9 cellular contexts compared by ENCODE assay signal in the genomic region with DNA sequence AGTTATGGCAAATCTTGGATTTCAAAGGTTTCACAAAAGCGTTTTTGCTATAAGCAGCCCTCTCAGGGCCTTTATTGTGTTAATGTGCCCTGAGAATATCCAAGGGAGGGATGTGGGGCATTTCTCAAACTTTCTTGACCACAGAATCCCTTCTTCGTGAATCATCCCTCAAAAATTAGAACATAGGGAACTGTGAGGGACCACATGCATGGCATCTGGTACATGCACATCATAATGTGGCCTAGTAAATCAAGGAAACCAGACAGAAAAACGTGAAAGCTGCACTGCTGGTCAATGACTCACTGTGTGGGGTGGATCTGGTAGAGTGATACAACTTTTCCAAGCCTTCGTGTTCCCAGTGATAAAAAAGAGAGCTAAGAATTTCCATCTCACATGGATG. TPM values are rescaled to one million over a fixed set of nuclear protein-coding genes. Genes with fewer than 3 reads are reported as not detected.
DNase-seq lines count a peak whose midpoint lies in the region; ATAC-seq and TF ChIP-seq lines count a peak whose summit lies in the region.
"Had no signal": no experiment of that assay in that cellular context is flagged by ENCODE, and none has a peak within 500 bp of the region (broad histone marks: within the 10 kb centered on the region; RNA-seq: fewer than 3 reads in every experiment).

No MANE protein-coding gene starts in this region.

- no CpG with 5 or more reads among the region's 4 CpGs for WGBS in IMR-90 (ENCODE audit: extremely low coverage in 2 of 2, insufficient read length in 1 of 2), 2 experiments

- in situ Hi-C loops in IMR-90 (cut with MboI; ENCODE audit: low sequenced_read_pairs) = no loop called here

- no peak; the same call in 1 of the 2 replicates for TF ChIP-seq POLR2A in IMR-90 (IDR thresholded peaks at IDR 0.05; ENCODE audit: low read depth, low read length)

- H3K14ac ChIP-seq in IMR-90 (replicated peaks; ENCODE audit: low read depth, low read length) = peak overlapping the region; percentile 91; the same call in 1 of the 2 replicates

- no peak overlapping the region for H2AFZ ChIP-seq in IMR-90 (replicated peaks; ENCODE audit: low read length, poor library complexity)

- no peak overlapping the region; the same call in 1 of the 2 replicates for H2AK5ac ChIP-seq in IMR-90 (ENCODE audit: low read depth, low read length)

- dilution Hi-C loops in IMR-90 (cut with HindIII; ENCODE audit: low sequenced_read_pairs, unreplicated experiment) = no loop called here

- DNase-seq in EH (ENCODE audit: low read depth) = peak; percentile 99
- DNase-seq in IMR-90 = peak; percentile 100
- DNase-seq in brain pericyte (ENCODE audit: low read depth, low spot score) = peak; percentile 49
- DNase-seq in myocyte (ENCODE audit: low read depth) = peak; percentile 97
- DNase-seq in right atrium auricular region (ENCODE audit: low spot score) = no peak
- DNase-seq: NCI-H1436 had no signal

- H3K56ac ChIP-seq in IMR-90 (ENCODE audit: extremely low read depth, insufficient read depth, low read length) = no peak overlapping the region

- H3K4me2 ChIP-seq in IMR-90 (ENCODE audit: low read depth, low read length) = peak overlapping the region; percentile 11; the same call in 1 of the 2 replicates

- H2AK9ac ChIP-seq in IMR-90 (replicated peaks; ENCODE audit: low read depth, low read length, poor library complexity) = no peak overlapping the region

- intact Hi-C loops in IMR-90 (cut with micrococcal nuclease) = loop anchor here (1.0 kb wide), 1 partner anchor 153 kb away; no protein-coding TSS in a partner anchor

- H3K4me1 ChIP-seq in IMR-90 (ENCODE audit: control insufficient read depth, insufficient read depth, low read length) (peaks cover 10% of the 10 kb centered on the region), right atrium auricular region (no peaks in the 10 kb centered on the region)

- CTCF ChIA-PET in IMR-90 (lab: Yijun Ruan, JAX) = no interaction called here

- H3K18ac ChIP-seq in IMR-90 (ENCODE audit: low read depth, low read length) = no peak overlapping the region

- H3K23ac ChIP-seq in IMR-90 (ENCODE audit: low read depth, low read length) = 0 out of 2 replicates have a peak overlapping the region, but pooled peaks have one; percentile 63

- peak overlapping the region; percentile 28 for H2BK5ac ChIP-seq in IMR-90 (ENCODE audit: low read depth, low read length, poor library complexity, severe bottlenecking)

- H3K36me3 ChIP-seq in IMR-90 (ENCODE audit: control insufficient read depth, insufficient read depth, low read length) (peaks cover 38% of the 10 kb centered on the region), right atrium auricular region (peaks cover 75% of the 10 kb centered on the region)

- H4K8ac ChIP-seq in IMR-90 (ENCODE audit: low read depth in 2 of 2, low read length in 2 of 2) = peak overlapping the region in 1 of 2 experiments; percentile 65; a peak in 1 of 4 replicates

- H3K27ac ChIP-seq in IMR-90 (ENCODE audit: insufficient read depth, low read length) (peak overlapping the region; percentile 48; the same call in 1 of the 2 replicates), right atrium auricular region (no peak overlapping the region)

- TF ChIP-seq RAD21 in IMR-90 (IDR thresholded peaks at IDR 0.05; ENCODE audit: low read length) = no peak

- peaks cover 0 to 8% of the 10 kb centered on the region in 2 experiments; a peak in 3 of 4 replicates for H3K79me1 ChIP-seq in IMR-90 (ENCODE audit: low read depth in 1 of 2, low read length in 2 of 2)

- peaks cover 8% of the 10 kb centered on the region; the same call in 1 of the 2 replicates for H4K20me1 ChIP-seq in IMR-90 (ENCODE audit: insufficient read depth, low read length)

- H3K4me3 ChIP-seq in IMR-90 (ENCODE audit: insufficient read depth, low read depth, low read length) (no peak overlapping the region), right atrium auricular region (no peak overlapping the region)

- peak overlapping the region; percentile 86 for H2BK20ac ChIP-seq in IMR-90 (ENCODE audit: low read depth, low read length)

- POLR2A ChIA-PET in IMR-90 (lab: Charles Lee; ENCODE audit: unreplicated experiment) = no interaction called here

- ATAC-seq in IMR-90 (ENCODE audit: low read depth) (peak; percentile 94), HG03442 (IDR thresholded peaks at IDR 0.05; ENCODE audit: unreplicated experiment) (no peak), HG03378 (IDR thresholded peaks at IDR 0.05; ENCODE audit: unreplicated experiment) (no peak), GM21528 (IDR thresholded peaks at IDR 0.05; ENCODE audit: low FRiP score, unreplicated experiment) (no peak)

- no peak for TF ChIP-seq CTCF in IMR-90 (conservative IDR thresholded peaks at IDR 0.05; ENCODE audit: low read depth, low read length)
- no peak for TF ChIP-seq CTCF in right atrium auricular region (IDR thresholded peaks at IDR 0.05)

- H2BK120ac ChIP-seq in IMR-90 (ENCODE audit: low read depth, low read length) = peak overlapping the region; percentile 83

- H3K9me1 ChIP-seq in IMR-90 (ENCODE audit: insufficient read depth, low read length) = peaks cover 12% of the 10 kb centered on the region

- H3K27me3 ChIP-seq in IMR-90 (ENCODE audit: control insufficient read depth, insufficient read depth, low read length) (no peaks in the 10 kb centered on the region), right atrium auricular region (no peaks in the 10 kb centered on the region)

- H3K9ac ChIP-seq in IMR-90 (ENCODE audit: low read depth, low read length) = no peak overlapping the region

- no TSS peak for BruUV-seq in IMR-90 (replicated peaks; lab: Mats Ljungman, UMichigan)

- no peak overlapping the region for H4K5ac ChIP-seq in IMR-90 (ENCODE audit: low read depth, low read length)

- H3K4ac ChIP-seq in IMR-90 (ENCODE audit: low read depth, low read length) = peak overlapping the region; percentile 94

- H4K91ac ChIP-seq in IMR-90 (ENCODE audit: insufficient read depth, low read depth, low read length) = peak overlapping the region; percentile 72; the same call in 1 of the 2 replicates

- 0 out of 3 replicates have a peak overlapping the region, but pooled peaks have one; percentile 35 for H2BK15ac ChIP-seq in IMR-90 (ENCODE audit: low read depth, low read length)

- H3K9me3 ChIP-seq in IMR-90 (ENCODE audit: control insufficient read depth, insufficient read depth, low read length) (no peaks in the 10 kb centered on the region), right atrium auricular region (no peaks in the 10 kb centered on the region)

TF ChIP-seq in IMR-90, 13 proteins besides CTCF, POLR2A, EP300 and RAD21:
- TF ChIP-seq BHLHE40 (IDR thresholded peaks at IDR 0.05; ENCODE audit: low read depth, low read length) (peak; percentile 97), RFX5 (IDR thresholded peaks at IDR 0.05; ENCODE audit: low read depth, low read length) (no peak), CEBPB (IDR thresholded peaks at IDR 0.05; ENCODE audit: low read depth, low read length) (peak; percentile 67; the same call in 1 of the 2 replicates), MAFK (IDR thresholded peaks at IDR 0.05; ENCODE audit: low read depth, low read length) (no peak), RCOR1 (IDR thresholded peaks at IDR 0.05; ENCODE audit: insufficient replicate concordance, low read length) (no peak), SMC3 (IDR thresholded peaks at IDR 0.05; ENCODE audit: low read depth, low read length) (no peak), FOS (IDR thresholded peaks at IDR 0.05; ENCODE audit: low read depth, low read length) (peak; percentile 96), MXI1 (IDR thresholded peaks at IDR 0.05; ENCODE audit: borderline replicate concordance, low read depth, low read length) (0 out of 2 replicates have a peak, but pooled peaks have one; percentile 41), CHD1 (IDR thresholded peaks at IDR 0.05; ENCODE audit: low read depth, low read length) (no peak), NFE2L2 (IDR thresholded peaks at IDR 0.05; ENCODE audit: low read depth, low read length) (no peak), MAZ (IDR thresholded peaks at IDR 0.05; ENCODE audit: borderline replicate concordance, low read depth, low read length) (peak; percentile 73; the same call in 1 of the 2 replicates)
- TF ChIP-seq, protein P1, sequence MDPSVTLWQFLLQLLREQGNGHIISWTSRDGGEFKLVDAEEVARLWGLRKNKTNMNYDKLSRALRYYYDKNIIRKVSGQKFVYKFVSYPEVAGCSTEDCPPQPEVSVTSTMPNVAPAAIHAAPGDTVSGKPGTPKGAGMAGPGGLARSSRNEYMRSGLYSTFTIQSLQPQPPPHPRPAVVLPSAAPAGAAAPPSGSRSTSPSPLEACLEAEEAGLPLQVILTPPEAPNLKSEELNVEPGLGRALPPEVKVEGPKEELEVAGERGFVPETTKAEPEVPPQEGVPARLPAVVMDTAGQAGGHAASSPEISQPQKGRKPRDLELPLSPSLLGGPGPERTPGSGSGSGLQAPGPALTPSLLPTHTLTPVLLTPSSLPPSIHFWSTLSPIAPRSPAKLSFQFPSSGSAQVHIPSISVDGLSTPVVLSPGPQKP (IDR thresholded peaks at IDR 0.05; ENCODE audit: borderline replicate concordance, low read depth, low read length) = no peak
- TF ChIP-seq, protein P2, sequence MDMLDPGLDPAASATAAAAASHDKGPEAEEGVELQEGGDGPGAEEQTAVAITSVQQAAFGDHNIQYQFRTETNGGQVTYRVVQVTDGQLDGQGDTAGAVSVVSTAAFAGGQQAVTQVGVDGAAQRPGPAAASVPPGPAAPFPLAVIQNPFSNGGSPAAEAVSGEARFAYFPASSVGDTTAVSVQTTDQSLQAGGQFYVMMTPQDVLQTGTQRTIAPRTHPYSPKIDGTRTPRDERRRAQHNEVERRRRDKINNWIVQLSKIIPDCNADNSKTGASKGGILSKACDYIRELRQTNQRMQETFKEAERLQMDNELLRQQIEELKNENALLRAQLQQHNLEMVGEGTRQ (IDR thresholded peaks at IDR 0.05; ENCODE audit: low read depth, low read length) = no peak

RNA-seq across cellular contexts. Expression of gene DDX31, which starts 22.4 kb away (rescaled TPM):
- total RNA-seq in IMR-90 (2012; rRNA removed) = 12.5 and 14.0 TPM in 2 replicates
- 9.5 and 10.7 TPM in 2 replicates for polyA plus RNA-seq in IMR-90 (2012; rRNA removed)
- 3.5 and 5.1 TPM in 2 replicates for polyA plus RNA-seq in IMR-90 (2012; cell fraction: cytosol; rRNA removed)
- polyA plus RNA-seq in IMR-90 (2012; cell fraction: nucleus; rRNA removed; ENCODE audit: low replicate concordance) = 9.5 and 21.4 TPM in 2 replicates
- total RNA-seq in myocyte = 13.7 and 14.3 TPM in 2 replicates
- polyA plus RNA-seq in myocyte (2012) = 11.1 TPM
- 1 to 10 TPM; 4.6 to 6.0 TPM for total RNA-seq in right atrium auricular region

RNA-seq across cellular contexts. Expression of gene GTF3C4, which starts 22.9 kb away (rescaled TPM):
- total RNA-seq in IMR-90 (2012; rRNA removed) (16.5 and 18.1 TPM in 2 replicates), myocyte (13.7 and 13.9 TPM in 2 replicates), right atrium auricular region (1 to 10 TPM; 8.6 to 9.1 TPM)
- polyA plus RNA-seq in IMR-90 (2012; rRNA removed) = 3.8 and 4.7 TPM in 2 replicates
- polyA plus RNA-seq in IMR-90 (2012; cell fraction: cytosol; rRNA removed) = 1.5 and 1.7 TPM in 2 replicates
- 0.98 and 3.3 TPM in 2 replicates for polyA plus RNA-seq in IMR-90 (2012; cell fraction: nucleus; rRNA removed; ENCODE audit: low replicate concordance)
- polyA plus RNA-seq in myocyte (2012) = 7.4 TPM
